In the genomic region with DNA sequence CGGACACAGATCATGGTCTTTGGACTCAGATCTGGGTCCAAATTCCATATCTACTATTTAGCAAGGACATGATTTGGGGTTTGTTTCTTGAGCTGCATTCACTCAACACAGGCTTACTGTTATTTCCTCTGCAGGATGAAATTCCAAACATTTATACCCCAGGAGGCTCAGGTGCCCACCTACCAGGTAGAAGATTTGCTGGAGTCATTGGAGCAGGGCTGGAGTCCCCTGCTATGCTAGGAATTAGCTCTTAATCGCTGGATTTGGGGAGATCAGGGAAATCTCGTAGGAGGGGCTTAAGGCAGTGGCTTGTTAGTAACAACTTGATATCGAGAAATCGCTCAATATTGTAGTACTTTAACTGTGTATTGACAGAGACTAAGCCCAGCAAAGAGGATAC, we compare ENCODE assay signal across 21 cellular contexts.
DNase-seq lines count a peak whose midpoint lies in the region; ATAC-seq, FAIRE-seq and TF ChIP-seq lines count a peak whose summit lies in the region.
"Had no signal": no experiment of that assay in that cellular context is flagged by ENCODE, and none has a peak within 500 bp of the region (broad histone marks: within the 10 kb centered on the region; RNA-seq: fewer than 3 reads in every experiment).

No MANE protein-coding gene starts in this region.

- no peak overlapping the region for H4K91ac ChIP-seq in H1 (replicated peaks; ENCODE audit: insufficient read length, low read length)

- H3K23ac ChIP-seq in H1 (ENCODE audit: insufficient read length): no peak overlapping the region

- CTCF ChIA-PET in H1 (lab: Charles Lee; ENCODE audit: partially characterized antibody): interaction anchor here (0.9 to 1.2 kb wide), 4 partner anchors 14 to 20 kb away, joined by 3 to 4 read pairs (median 3); no protein-coding TSS in a partner anchor

- H3K9me2 ChIP-seq in GM23338 (ENCODE audit: insufficient read depth): no peaks in the 10 kb centered on the region
- no peaks in the 10 kb centered on the region for H3K9me2 ChIP-seq in MM.1S (replicated peaks; ENCODE audit: insufficient read depth, low read length)

- H3K79me1 ChIP-seq in H1 (ENCODE audit: low read depth, low read length): no peaks in the 10 kb centered on the region

- H3K36me3 Mint-ChIP-seq in GM23338 (ENCODE audit: low read depth) (no peaks in the 10 kb centered on the region), neural progenitor cell (no peaks in the 10 kb centered on the region)
- H3K36me3 Mint-ChIP-seq: CD4-positive, alpha-beta memory T cell had no signal

- no peak overlapping the region for H4K5ac ChIP-seq in H1 (ENCODE audit: insufficient read length, low read depth, low read length)

- H3K9ac ChIP-seq in H1 (replicated peaks in 1 of 4; ENCODE audit: extremely low read depth in 1 of 4, low read depth in 3 of 4, low read length in 3 of 4) (no peak overlapping the region), neural progenitor cell (no peak overlapping the region), MM.1S (ENCODE audit: low read length) (no peak overlapping the region)
- H3K9ac ChIP-seq: GM23248 had no signal

- 75% methylated on average over 5 of the region's 5 CpGs; no CpG with 5 or more reads in 1 of the 2 experiments for WGBS in H1 (ENCODE audit: extremely low coverage in 1 of 2, insufficient coverage in 1 of 2, insufficient read length in 1 of 2, insufficient replicate concordance in 2 of 2, low coverage in 1 of 2, low lambda C conversion rate in 2 of 2, missing lambda C conversion rate in 1 of 2), 2 experiments

- DNase-seq in GM23338 (ENCODE audit: low spot score): no peak
- DNase-seq in NCI-H82 treated with DMSO at 0.1 percent for 48 hours (lab: John Stamatoyannopoulos, UW; ENCODE audit: unreplicated experiment): peak; percentile 39
- no peak for DNase-seq in H1 (ENCODE audit: low read depth in 1 of 2, low spot score in 2 of 2)
- no peak for DNase-seq in neural progenitor cell (ENCODE audit: low spot score)
- no peak for DNase-seq in left lung
- DNase-seq in MM.1S: no peak
- DNase-seq: C1 segment of cervical spinal cord; Calu3; CD4-positive, alpha-beta memory T cell; COR-L47; DMS153; DMS79; EL; GDM1; GM23248; HFFc6 had no signal

- no peak overlapping the region for H2BK15ac ChIP-seq in H1 (ENCODE audit: low read length)

- no peak overlapping the region; the same call in 1 of the 2 replicates for H4K8ac ChIP-seq in H1 (ENCODE audit: extremely low read depth, insufficient read depth, low read length)

- no peaks in the 10 kb centered on the region for H3K9me3 Mint-ChIP-seq in GM23338
- H3K9me3 Mint-ChIP-seq in neural progenitor cell: no peaks in the 10 kb centered on the region
- H3K9me3 Mint-ChIP-seq: CD4-positive, alpha-beta memory T cell; HFFc6 had no signal

- POLR2A ChIA-PET in H1 (lab: Charles Lee; ENCODE audit: partially characterized antibody): no interaction called here

- TF ChIP-seq RAD21 in H1 (IDR thresholded peaks at IDR 0.05 in 1 of 2, conservative IDR thresholded peaks at IDR 0.05 in 1 of 2; ENCODE audit: low read depth in 2 of 2, low read length in 2 of 2): no peak

- no peaks in the 10 kb centered on the region for H3K27me3 Mint-ChIP-seq in GM23338 (ENCODE audit: insufficient read depth, low read depth, poor library complexity)
- peaks cover 2% of the 10 kb centered on the region for H3K27me3 Mint-ChIP-seq in neural progenitor cell (ENCODE audit: insufficient read depth, low read depth)

- H3F3A ChIP-seq in GM23338 (replicated peaks; ENCODE audit: low read depth) (no peaks in the 10 kb centered on the region), neural progenitor cell (ENCODE audit: low read depth) (no peaks in the 10 kb centered on the region), MM.1S (ENCODE audit: insufficient read depth, low read length) (no peaks in the 10 kb centered on the region)

- H3K56ac ChIP-seq in H1 (replicated peaks; ENCODE audit: insufficient read length, low read depth, low read length): no peak overlapping the region

- no peak overlapping the region for H3K4me2 ChIP-seq in GM23338
- H3K4me2 ChIP-seq in H1 (ENCODE audit: insufficient read depth in 1 of 2, low read depth in 2 of 2, low read length in 2 of 2): no peak overlapping the region
- no peak overlapping the region for H3K4me2 ChIP-seq in neural progenitor cell
- H3K4me2 ChIP-seq in MM.1S (ENCODE audit: low read depth, low read length): no peak overlapping the region

- H3K27ac ChIP-seq in GM23338 (ENCODE audit: low read depth): no peak overlapping the region
- H3K27ac ChIP-seq in H1 (ENCODE audit: low read depth, low read length): no peak overlapping the region
- no peak overlapping the region for H3K27ac ChIP-seq in neural progenitor cell
- no peak overlapping the region for H3K27ac ChIP-seq in left lung
- no peak overlapping the region for H3K27ac ChIP-seq in MM.1S (ENCODE audit: low read length)
- H3K27ac ChIP-seq: GM23248 had no signal

- no peak overlapping the region for H3K4ac ChIP-seq in H1 (replicated peaks; ENCODE audit: insufficient read length, low read depth, low read length)

- H2BK5ac ChIP-seq in H1 (ENCODE audit: low read depth, low read length): no peak overlapping the region

- no peak overlapping the region for H2AK5ac ChIP-seq in H1 (ENCODE audit: low read depth, low read length)

- TF ChIP-seq CTCF in GM23338 (conservative IDR thresholded peaks at IDR 0.05; ENCODE audit: low read depth in 2 of 2): no peak
- no peak for TF ChIP-seq CTCF in H1 (IDR thresholded peaks at IDR 0.05; ENCODE audit: control extremely low read depth in 1 of 3, insufficient read depth in 1 of 3, low read depth in 1 of 3, low read length in 3 of 3)
- TF ChIP-seq CTCF in neural progenitor cell (IDR thresholded peaks at IDR 0.05): no peak
- no peak for TF ChIP-seq CTCF in left lung (IDR thresholded peaks at IDR 0.05)
- TF ChIP-seq CTCF in MM.1S (IDR thresholded peaks at IDR 0.05; ENCODE audit: low read length): no peak

- no peak overlapping the region for H2BK12ac ChIP-seq in H1 (ENCODE audit: low read depth, low read length)

- ATAC-seq in GM23338 (no peak), left lung (no peak), GM21447 (IDR thresholded peaks at IDR 0.05; ENCODE audit: unreplicated experiment) (no peak)
- ATAC-seq: GM12878 had no signal

- H3K14ac ChIP-seq in H1 (ENCODE audit: insufficient read length): no peak overlapping the region

- H2BK20ac ChIP-seq in H1 (ENCODE audit: low read length): no peak overlapping the region

- no peaks in the 10 kb centered on the region for H3K36me3 ChIP-seq in GM23338 (ENCODE audit: insufficient read depth)
- no peaks in the 10 kb centered on the region for H3K36me3 ChIP-seq in H1 (ENCODE audit: control insufficient read depth in 2 of 4, insufficient read depth in 4 of 4, low read length in 3 of 4)
- H3K36me3 ChIP-seq in neural progenitor cell: no peaks in the 10 kb centered on the region
- no peaks in the 10 kb centered on the region for H3K36me3 ChIP-seq in left lung
- no peaks in the 10 kb centered on the region for H3K36me3 ChIP-seq in MM.1S (replicated peaks; ENCODE audit: insufficient read depth, low read length)
- H3K36me3 ChIP-seq: HAP-1 had no signal

- no peak overlapping the region for H3K4me3 Mint-ChIP-seq in GM23338
- no peak overlapping the region for H3K4me3 Mint-ChIP-seq in neural progenitor cell
- H3K4me3 Mint-ChIP-seq: CD4-positive, alpha-beta memory T cell; HFFc6 had no signal

- peak overlapping the region; percentile 61; the same call in 1 of the 2 replicates for H2AFZ ChIP-seq in GM23338
- H2AFZ ChIP-seq in H1 (ENCODE audit: low read length): no peak overlapping the region
- peak overlapping the region; percentile 34 for H2AFZ ChIP-seq in neural progenitor cell (replicated peaks)
- H2AFZ ChIP-seq in MM.1S (ENCODE audit: low read length): no peak overlapping the region
- H2AFZ ChIP-seq: GM23248 had no signal

- H3K4me1 ChIP-seq in GM23338 (ENCODE audit: insufficient read depth) (no peaks in the 10 kb centered on the region; the same call in 1 of the 2 replicates), H1 (replicated peaks in 1 of 4; ENCODE audit: control insufficient read depth in 3 of 4, insufficient read depth in 4 of 4, low read length in 3 of 4) (peaks cover 0 to 8% (median 5%) of the 10 kb centered on the region in 4 experiments; a peak in 4 of 7 replicates), neural progenitor cell (no peaks in the 10 kb centered on the region), left lung (no peaks in the 10 kb centered on the region), MM.1S (ENCODE audit: low read length) (no peaks in the 10 kb centered on the region)
- H3K4me1 ChIP-seq: HAP-1 had no signal

- no peaks in the 10 kb centered on the region for H3K9me3 ChIP-seq in H1 (ENCODE audit: insufficient read depth in 2 of 2, low read depth in 1 of 2, low read length in 1 of 2)
- H3K9me3 ChIP-seq in neural progenitor cell (ENCODE audit: low read depth): no peaks in the 10 kb centered on the region
- H3K9me3 ChIP-seq in left lung: no peaks in the 10 kb centered on the region
- H3K9me3 ChIP-seq in MM.1S (replicated peaks; ENCODE audit: insufficient read depth, low read length): no peaks in the 10 kb centered on the region
- H3K9me3 ChIP-seq: HAP-1 had no signal

- no peak for TF ChIP-seq POLR2A in H1 (IDR thresholded peaks at IDR 0.05; ENCODE audit: control extremely low read depth in 1 of 2, low read depth in 2 of 2, low read length in 2 of 2)

- H3K4me3 ChIP-seq in GM23338 (no peak overlapping the region), H1 (ENCODE audit: extremely low read depth in 1 of 4, insufficient read depth in 2 of 4, low read depth in 3 of 4, low read length in 4 of 4) (no peak overlapping the region), neural progenitor cell (no peak overlapping the region), left lung (no peak overlapping the region), MM.1S (ENCODE audit: low read length) (no peak overlapping the region)
- H3K4me3 ChIP-seq: GM12878, GM23248, HAP-1 had no signal

- H2BK120ac ChIP-seq in H1 (replicated peaks; ENCODE audit: low read depth, low read length): no peak overlapping the region

- H3K79me2 ChIP-seq in GM23338 (replicated peaks; ENCODE audit: insufficient read depth) (no peaks in the 10 kb centered on the region), H1 (ENCODE audit: control insufficient read depth in 1 of 2, insufficient read depth in 2 of 2, low read length in 2 of 2) (no peaks in the 10 kb centered on the region), neural progenitor cell (ENCODE audit: low read depth) (no peaks in the 10 kb centered on the region), MM.1S (ENCODE audit: low read length) (no peaks in the 10 kb centered on the region)

- H4K20me1 ChIP-seq in GM23338 (replicated peaks; ENCODE audit: insufficient read depth) (no peaks in the 10 kb centered on the region), H1 (replicated peaks in 1 of 2; ENCODE audit: control insufficient read depth in 1 of 2, insufficient read depth in 2 of 2, low read length in 2 of 2) (no peaks in the 10 kb centered on the region), neural progenitor cell (ENCODE audit: low read depth) (no peaks in the 10 kb centered on the region), MM.1S (ENCODE audit: insufficient read depth, low read length) (no peaks in the 10 kb centered on the region)

- no peak for TF ChIP-seq EP300 in H1 (IDR thresholded peaks at IDR 0.05; ENCODE audit: borderline replicate concordance in 1 of 2, low read depth in 2 of 2, low read length in 2 of 2)

- peaks cover 21% of the 10 kb centered on the region for H3K4me1 Mint-ChIP-seq in GM23338
- H3K4me1 Mint-ChIP-seq in neural progenitor cell: peaks cover 6% of the 10 kb centered on the region
- H3K4me1 Mint-ChIP-seq: CD4-positive, alpha-beta memory T cell had no signal

- intact Hi-C loops in left lung (cut with DNase I): no loop called here

- H3K18ac ChIP-seq in H1 (ENCODE audit: extremely low read depth, low read length): no peak overlapping the region

- no peaks in the 10 kb centered on the region; the same call in 1 of the 2 replicates for H3K23me2 ChIP-seq in H1 (ENCODE audit: low read depth, low read length)

- H3K27me3 ChIP-seq in GM23338 (ENCODE audit: insufficient read depth) (no peaks in the 10 kb centered on the region), H1 (replicated peaks in 1 of 4; ENCODE audit: control insufficient read depth in 3 of 4, extremely low read depth in 1 of 4, insufficient read depth in 3 of 4, low read length in 3 of 4) (no peaks in the 10 kb centered on the region), neural progenitor cell (no peaks in the 10 kb centered on the region), left lung (no peaks in the 10 kb centered on the region), MM.1S (replicated peaks; ENCODE audit: insufficient read depth, low read length) (no peaks in the 10 kb centered on the region)

- FAIRE-seq in H1 (lab: Jason Lieb, UNC): no peak
- FAIRE-seq: GM12878, GM19239, H54 had no signal

- H3K27ac Mint-ChIP-seq in GM23338 (no peak overlapping the region), neural progenitor cell (no peak overlapping the region)
- H3K27ac Mint-ChIP-seq: CD4-positive, alpha-beta memory T cell; HFFc6 had no signal

Comparison
In these comparisons a context has a peak if more than half of its experiments do, and no peak if none do; other contexts are left out.
1. H2AFZ ChIP-seq: peak in GM23338 (single experiment) and neural progenitor cell (single experiment); none in H1 (single experiment) and MM.1S (single experiment).